ENCODE assay signal across 1 cellular context in genomic region chr9:129838707-129839259, GRCh38.
TF ChIP-seq lines count a peak whose summit lies in the region.

No MANE protein-coding gene starts in this region.

TF ChIP-seq in K562, 482 proteins besides CTCF, POLR2A, EP300 and RAD21 (continued from another document and continues in another):
- TF ChIP-seq SNAPC5 (CRISPR knock-in tag; IDR thresholded peaks at IDR 0.05) (no peak), NFE2 (IDR thresholded peaks at IDR 0.05; ENCODE audit: low read depth) (no peak), CBFA2T3 (IDR thresholded peaks at IDR 0.05) (no peak), ZNF311 (CRISPR knock-in tag; IDR thresholded peaks at IDR 0.05) (no peak), ADNP (tag; IDR thresholded peaks at IDR 0.05) (no peak), ZNF445 (CRISPR knock-in tag; IDR thresholded peaks at IDR 0.05; ENCODE audit: low read depth) (peak; percentile 8; the same call in 1 of the 2 replicates), ZNF695 (CRISPR knock-in tag; IDR thresholded peaks at IDR 0.05) (no peak), ARID3A (IDR thresholded peaks at IDR 0.05; ENCODE audit: borderline replicate concordance, low read depth, low read length) (no peak), RNF2 (IDR thresholded peaks at IDR 0.05) (no peak), UBTF (IDR thresholded peaks at IDR 0.05; ENCODE audit: borderline replicate concordance in 1 of 2, low read depth in 2 of 2, low read length in 2 of 2) (peak; percentile 64 to 86; a peak in 2 of 4 replicates), ZNF395 (CRISPR knock-in tag; IDR thresholded peaks at IDR 0.05) (no peak), RFX5 (IDR thresholded peaks at IDR 0.05; ENCODE audit: low read depth, low read length) (no peak), YBX1 (IDR thresholded peaks at IDR 0.05) (no peak), FOXK1 (CRISPR knock-in tag; IDR thresholded peaks at IDR 0.05; ENCODE audit: borderline replicate concordance) (no peak), HMG20B (CRISPR knock-in tag; IDR thresholded peaks at IDR 0.05) (no peak), NELFE (IDR thresholded peaks at IDR 0.05; ENCODE audit: insufficient read depth, insufficient read length) (no peak), ZFX (CRISPR knock-in tag; IDR thresholded peaks at IDR 0.05) (no peak), BRD4 (IDR thresholded peaks at IDR 0.05) (no peak; the same call in 1 of the 2 replicates), SMARCC2 (IDR thresholded peaks at IDR 0.05; ENCODE audit: low read depth) (no peak), ZNF124 (CRISPR knock-in tag; IDR thresholded peaks at IDR 0.05) (no peak), CHAMP1 (IDR thresholded peaks at IDR 0.05) (no peak), NUFIP1 (IDR thresholded peaks at IDR 0.05; ENCODE audit: partially characterized antibody) (no peak), NFIC (IDR thresholded peaks at IDR 0.05) (no peak), ZKSCAN3 (CRISPR knock-in tag; IDR thresholded peaks at IDR 0.05) (no peak), HMGXB4 (CRISPR knock-in tag; IDR thresholded peaks at IDR 0.05) (no peak), MCM7 (IDR thresholded peaks at IDR 0.05) (no peak), L3MBTL2 (IDR thresholded peaks at IDR 0.05) (peak; percentile 97), POLR3G (IDR thresholded peaks at IDR 0.05; ENCODE audit: extremely low read depth, insufficient read length, insufficient replicate concordance) (no peak), SNIP1 (IDR thresholded peaks at IDR 0.05; ENCODE audit: low read depth) (no peak), HBP1 (CRISPR knock-in tag; IDR thresholded peaks at IDR 0.05) (no peak), E2F1 (CRISPR knock-in tag; IDR thresholded peaks at IDR 0.05) (0 out of 2 replicates have a peak, but pooled peaks have one; percentile 57), ZFP36 (IDR thresholded peaks at IDR 0.05; ENCODE audit: low read depth, low read length, partially characterized antibody) (peak; percentile 69), SAFB (IDR thresholded peaks at IDR 0.05; ENCODE audit: borderline replicate concordance, low read depth, low read length) (no peak), U2AF2 (optimal IDR thresholded peaks at IDR 0.05; ENCODE audit: low read depth, low read length) (no peak), BMI1 (IDR thresholded peaks at IDR 0.05; ENCODE audit: low read length) (no peak), PBX2 (CRISPR knock-in tag; IDR thresholded peaks at IDR 0.05; ENCODE audit: low read depth) (no peak), PBX2 (tag; conservative IDR thresholded peaks at IDR 0.05; ENCODE audit: low read depth) (no peak), PHB (CRISPR knock-in tag; IDR thresholded peaks at IDR 0.05) (no peak), NFIX (CRISPR knock-in tag; IDR thresholded peaks at IDR 0.05; ENCODE audit: low read depth) (no peak), RB1 (IDR thresholded peaks at IDR 0.05; ENCODE audit: low read depth) (no peak), CBX1 (IDR thresholded peaks at IDR 0.05; ENCODE audit: low read depth) (no peak), ZBTB12 (CRISPR knock-in tag; IDR thresholded peaks at IDR 0.05) (no peak), IRF9 (tag; IDR thresholded peaks at IDR 0.05) (no peak), ZNF121 (CRISPR knock-in tag; conservative IDR thresholded peaks at IDR 0.05) (no peak), HNRNPUL1 (IDR thresholded peaks at IDR 0.05; ENCODE audit: low read length) (no peak), ZNF639 (CRISPR knock-in tag; conservative IDR thresholded peaks at IDR 0.05 in 1 of 2, IDR thresholded peaks at IDR 0.05 in 1 of 2) (no peak), NBN (IDR thresholded peaks at IDR 0.05; ENCODE audit: low read depth) (no peak; the same call in 1 of the 2 replicates), ZNF143 (CRISPR knock-in tag; IDR thresholded peaks at IDR 0.05) (no peak)
